In the genomic region with DNA sequence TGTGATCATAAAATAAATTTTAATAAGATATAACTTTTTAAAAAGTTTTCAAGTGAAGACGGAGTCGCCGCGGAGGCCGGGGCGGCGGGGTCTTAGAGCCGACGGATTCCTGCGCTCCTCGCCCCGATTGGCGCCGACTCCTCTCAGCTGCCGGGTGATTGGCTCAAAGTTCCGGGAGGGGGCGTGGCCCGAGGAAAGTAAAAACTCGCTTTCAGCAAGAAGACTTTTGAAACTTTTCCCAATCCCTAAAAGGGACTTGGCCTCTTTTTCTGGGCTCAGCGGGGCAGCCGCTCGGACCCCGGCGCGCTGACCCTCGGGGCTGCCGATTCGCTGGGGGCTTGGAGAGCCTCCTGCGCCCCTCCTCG, we compare ENCODE assay signal across 8 cellular contexts. TPM values are rescaled to one million over a fixed set of nuclear protein-coding genes. Genes with fewer than 3 reads are reported as not detected.
DNase-seq lines count a peak whose midpoint lies in the region; ATAC-seq and TF ChIP-seq lines count a peak whose summit lies in the region.

A gene (plus strand): TSS at position 229 of the 365 bp plus-strand sequence. CDS start 507 bp downstream, outside the sequence.

- CTCF ChIA-PET in CD4-positive, alpha-beta memory T cell (lab: Charles Lee; ENCODE audit: partially characterized antibody), result no interaction called here
- CTCF ChIA-PET in MCF 10A (lab: Yijun Ruan, JAX), result interaction anchor here (0.6 to 4.5 kb wide), 5 partner anchors 194 to 713 kb away, joined by 3 to 20 read pairs (median 4); no protein-coding TSS in a partner anchor

- peaks cover 35% of the 10 kb centered on the region for H3K27me3 ChIP-seq in CD4-positive, alpha-beta memory T cell (ENCODE audit: insufficient read depth, low read length)
- H3K27me3 ChIP-seq in SJSA1 (replicated peaks), result no peaks in the 10 kb centered on the region
- peaks cover 91% of the 10 kb centered on the region for H3K27me3 ChIP-seq in iPS-18a (ENCODE audit: control insufficient read depth, insufficient read depth, low read length)

- no peak within 1 kb of the TSS for H3K9ac ChIP-seq in iPS-18a (ENCODE audit: low read length)

- TF ChIP-seq CTCF in MCF 10A (IDR thresholded peaks at IDR 0.05; ENCODE audit: unreplicated experiment), result no peak

- no peaks in the 10 kb centered on the region for H3K36me3 Mint-ChIP-seq in CD4-positive, alpha-beta memory T cell
- H3K36me3 Mint-ChIP-seq in MCF 10A (ENCODE audit: insufficient read depth, unreplicated experiment), result peaks cover 30% of the 10 kb centered on the region

- H3K27ac ChIP-seq in CD4-positive, alpha-beta memory T cell (ENCODE audit: low read depth, low read length), result no peak within 1 kb of the TSS
- H3K27ac ChIP-seq in SJSA1 (peak within 1 kb of the TSS; percentile 82), iPS-18a (ENCODE audit: low read length) (no peak within 1 kb of the TSS)

- no peaks in the 10 kb centered on the region for H3K9me3 ChIP-seq in CD4-positive, alpha-beta memory T cell (ENCODE audit: control insufficient read depth in 1 of 2, low read length in 2 of 2)
- H3K9me3 ChIP-seq in SJSA1 (replicated peaks), result 0 out of 2 replicates have a peak, but pooled peaks cover 3% of the 10 kb centered on the region
- H3K9me3 ChIP-seq in iPS-18a (ENCODE audit: control insufficient read depth, low read depth, low read length), result no peaks in the 10 kb centered on the region

- H3K9me3 Mint-ChIP-seq in CD4-positive, alpha-beta memory T cell, result no peaks in the 10 kb centered on the region
- no peaks in the 10 kb centered on the region for H3K9me3 Mint-ChIP-seq in MCF 10A (ENCODE audit: unreplicated experiment)

- no peak for ATAC-seq in GM19452 (IDR thresholded peaks at IDR 0.05; ENCODE audit: unreplicated experiment)

- H3K27me3 Mint-ChIP-seq in CD4-positive, alpha-beta memory T cell, result peaks cover 46 to 67% of the 10 kb centered on the region in 2 donors
- H3K27me3 Mint-ChIP-seq in MCF 10A (ENCODE audit: insufficient read depth, unreplicated experiment), result no peaks in the 10 kb centered on the region

- H3K27ac Mint-ChIP-seq in CD4-positive, alpha-beta memory T cell, result peak within 1 kb of the TSS in 2 of 7 donors; percentile 42 to 47
- peak within 1 kb of the TSS; percentile 49 for H3K27ac Mint-ChIP-seq in MCF 10A (ENCODE audit: low read depth, unreplicated experiment)

- POLR2A ChIA-PET in CD4-positive, alpha-beta memory T cell (lab: Charles Lee; ENCODE audit: partially characterized antibody), result no interaction called here
- POLR2A ChIA-PET in MCF 10A (lab: Yijun Ruan, JAX), result interaction anchor here (0.5 to 7.2 kb wide), 9 partner anchors 9 to 808 kb away, joined by 3 to 42 read pairs (median 6); a partner anchor contains a TSS

- intact Hi-C loops in CD4-positive, alpha-beta memory T cell (cut with micrococcal nuclease), result no loop called here
- intact Hi-C loops in MCF 10A (cut with micrococcal nuclease), result loop anchor here (5.0 to 10.0 kb wide), 4 partner anchors 256 to 1198 kb away; a partner anchor contains a TSS

- H3K4me1 ChIP-seq in CD4-positive, alpha-beta memory T cell (ENCODE audit: insufficient read depth, low read length), result peaks cover 18% of the 10 kb centered on the region
- H3K4me1 ChIP-seq in SJSA1 (replicated peaks), result peaks cover 30% of the 10 kb centered on the region
- H3K4me1 ChIP-seq in iPS-18a (ENCODE audit: control insufficient read depth, low read depth, low read length), result peaks cover 17% of the 10 kb centered on the region

- H3K36me3 ChIP-seq in CD4-positive, alpha-beta memory T cell (ENCODE audit: insufficient read depth, low read length), result no peaks in the 10 kb centered on the region
- H3K36me3 ChIP-seq in SJSA1, result peaks cover 46% of the 10 kb centered on the region
- H3K36me3 ChIP-seq in iPS-18a (ENCODE audit: control insufficient read depth, low read depth, low read length), result no peaks in the 10 kb centered on the region

- peak within 1 kb of the TSS; percentile 50 to 65 (median 57) for H3K4me3 Mint-ChIP-seq in CD4-positive, alpha-beta memory T cell
- peak within 1 kb of the TSS; percentile 90 for H3K4me3 Mint-ChIP-seq in MCF 10A (ENCODE audit: unreplicated experiment)

- H3K4me1 Mint-ChIP-seq in CD4-positive, alpha-beta memory T cell, result peaks cover 10 to 34% (median 22%) of the 10 kb centered on the region in 4 donors
- H3K4me1 Mint-ChIP-seq in MCF 10A (ENCODE audit: insufficient read depth, unreplicated experiment), result peaks cover 19% of the 10 kb centered on the region

- BruUV-seq in MCF 10A (replicated peaks; lab: Mats Ljungman, UMichigan), result no TSS peak

- H3K4me3 ChIP-seq in CD4-positive, alpha-beta memory T cell (ENCODE audit: low read length in 2 of 2), result no peak within 1 kb of the TSS
- H3K4me3 ChIP-seq in SJSA1, result peak within 1 kb of the TSS; percentile 82
- peak within 1 kb of the TSS; percentile 36 for H3K4me3 ChIP-seq in iPS-18a (ENCODE audit: low read length)

- peak in 2 of 5 donors; percentile 31 to 33 for DNase-seq in CD4-positive, alpha-beta memory T cell
- DNase-seq in SJSA1 (ENCODE audit: low read depth in 1 of 2, low spot score in 2 of 2), result peak; percentile 92 to 96
- DNase-seq in MCF 10A (ENCODE audit: unreplicated experiment), result peak; percentile 94
- peak; percentile 78 for DNase-seq in stimulated activated CD4-positive, alpha-beta T cell treated with anti-CD3 and anti-CD28 coated beads, Interleukin-15, amount 100 ng/mL, for 24 hours
- DNase-seq in NCI-H2107 (lab: John Stamatoyannopoulos, UW), result no peak
- DNase-seq in inferior parietal cortex (ENCODE audit: extremely low spot score), result no peak

RNA-seq across cellular contexts. Expression of the gene that starts here (rescaled TPM):
- not detected for total RNA-seq in CD4-positive, alpha-beta memory T cell
- not detected for polyA plus RNA-seq in CD4-positive, alpha-beta memory T cell
- 3.9 and 5.5 TPM in 2 replicates for total RNA-seq in SJSA1 (2014; rRNA removed; shearing (Covaris generic))
- 16.8 and 22.5 TPM in 2 replicates for total RNA-seq in MCF 10A (2022)

Comparison
In these comparisons a context has a peak if more than half of its experiments do, and no peak if none do; other contexts are left out.
1. DNase-seq: peak in SJSA1 (2 of 2), MCF 10A (single experiment) and stimulated activated CD4-positive, alpha-beta T cell treated with anti-CD3 and anti-CD28 coated beads, Interleukin-15, amount 100 ng/mL, for 24 hours (single experiment); none in NCI-H2107 (single experiment) and inferior parietal cortex (single experiment).
2. H3K4me3 ChIP-seq: peak in SJSA1 (single experiment) and iPS-18a (single experiment); none in CD4-positive, alpha-beta memory T cell (0 of 2).